Comparison of ENCODE assay signal across 22 cellular contexts in genomic region chr22:50578776-50579310, GRCh38. TPM values are rescaled to one million over a fixed set of nuclear protein-coding genes. Genes with fewer than 3 reads are reported as not detected.
DNase-seq lines count a peak whose midpoint lies in the region; ATAC-seq and TF ChIP-seq lines count a peak whose summit lies in the region.
"Had no signal": no experiment of that assay in that cellular context is flagged by ENCODE, and none has a peak within 500 bp of the region (broad histone marks: within the 10 kb centered on the region; RNA-seq: fewer than 3 reads in every experiment).

No MANE protein-coding gene starts in this region.

- TF ChIP-seq CTCF in coronary artery (IDR thresholded peaks at IDR 0.05) = no peak

- DNase-seq in Right ventricle myocardium superior = peak; percentile 37
- no peak for DNase-seq in left cardiac atrium
- DNase-seq in coronary artery (ENCODE audit: low spot score) = no peak
- DNase-seq in medulla oblongata (ENCODE audit: extremely low spot score) = peak; percentile 49
- peak in 2 of 49 donors; percentile 9 to 23 for DNase-seq in substantia nigra (lab: John Stamatoyannopoulos, UW)
- DNase-seq in activated T-cell treated with anti-CD3 and anti-CD28 coated beads, Interleukin-2, amount 50 U/mL, for 1 hour = no peak
- DNase-seq: activated CD4-positive, CD25-positive, alpha-beta regulatory T cell treated with anti-CD3 and anti-CD28 coated beads, Interleukin-2, amount 50 U/mL, for 72 hours; activated naive CD8-positive, alpha-beta T cell treated with anti-CD3 and anti-CD28 coated beads, Interleukin-2, amount 10 ng/mL, durations not matched to agents 7 days and 5 days; NCI-H1436 treated with DMSO at 0.1 percent for 48 hours; NCI-H526 treated with DMSO at 0.1 percent for 48 hours; stimulated activated CD4-positive, alpha-beta T cell treated with anti-CD3 and anti-CD28 coated beads, Interleukin-4, amount 100 ng/mL, for 1 hour; stimulated activated naive CD8-positive, alpha-beta T cell treated with anti-CD3 and anti-CD28 coated beads, Interleukin-15, amount 100 ng/mL, for 72 hours; SW 1271 had no signal

- intact Hi-C loops in Right ventricle myocardium superior (cut with DNase I) = loop anchor here (5.0 kb wide), 1 partner anchor 43 kb away; no protein-coding TSS in a partner anchor
- intact Hi-C loops in left cardiac atrium (cut with DNase I) = no loop called here

- H3K27ac ChIP-seq in coronary artery (no peak overlapping the region), substantia nigra (ENCODE audit: low read depth, low read length, poor library complexity, severe bottlenecking) (peak overlapping the region; percentile 59)
- H3K27ac ChIP-seq: A549; BLaER1 treated with 17β-estradiol and CSF1 and Interleukin-3, amounts not matched to agents 10 nM and 100 nM; vagina had no signal

- ATAC-seq in Right ventricle myocardium superior (ENCODE audit: poor library complexity) (no peak), left cardiac atrium (no peak), GM21360 (IDR thresholded peaks at IDR 0.05; ENCODE audit: unreplicated experiment) (no peak), HG02840 (IDR thresholded peaks at IDR 0.05; ENCODE audit: low FRiP score, unreplicated experiment) (no peak)
- ATAC-seq: A549; K562; natural killer cell treated with Interleukin-12 subunit alpha and Interleukin-12 subunit beta and Interleukin-15 and Interleukin-18, amount 100 ng/mL, for 72 hours; stimulated activated naive CD8-positive, alpha-beta T cell treated with anti-CD3 and anti-CD28 coated beads, Interleukin-15, amount 100 ng/mL, for 72 hours had no signal

- H3K4me3 ChIP-seq in coronary artery = peak overlapping the region; percentile 46
- H3K4me3 ChIP-seq: A549; BLaER1 treated with 17β-estradiol and CSF1 and Interleukin-3, amounts not matched to agents 10 nM and 100 nM; K562; smooth muscle cell; vagina had no signal

RNA-seq across cellular contexts. Expression of gene CPT1B, which starts 0.6 kb away (rescaled TPM):
- 402 TPM for total RNA-seq in Right ventricle myocardium superior
- total RNA-seq in left cardiac atrium = 100 to 1,000 TPM; 201 to 269 TPM

RNA-seq across cellular contexts. Expression of gene CHKB, which starts 3.8 kb away (rescaled TPM):
- total RNA-seq in Right ventricle myocardium superior = 36.0 TPM
- total RNA-seq in left cardiac atrium = 10 to 100 TPM; 31.6 to 35.3 TPM

RNA-seq across cellular contexts. Expression of gene SYCE3, which starts 16.1 kb away (rescaled TPM):
- not detected for total RNA-seq in Right ventricle myocardium superior
- not detected for total RNA-seq in left cardiac atrium
- total RNA-seq: K562; natural killer cell treated with Interleukin-12 subunit alpha and Interleukin-12 subunit beta and Interleukin-15 and Interleukin-18, amount 100 ng/mL, for 72 hours; posterior vena cava; smooth muscle cell; vagina had no signal

RNA-seq across cellular contexts. Expression of gene MAPK8IP2, which starts 21.8 kb away (rescaled TPM):
- 0.62 TPM for total RNA-seq in Right ventricle myocardium superior
- total RNA-seq in left cardiac atrium = 1 to 10 TPM in 1 of 2 donors, under 1 TPM in 1; 0.42 to 1.1 TPM

RNA-seq across cellular contexts. Expression of gene KLHDC7B, which starts 33.1 kb away (rescaled TPM):
- total RNA-seq in Right ventricle myocardium superior (not detected), left cardiac atrium (under 1 TPM in 1 of 2 donors, not detected in 1; 0.15 TPM)

Comparison
In these comparisons a context has a peak if more than half of its experiments do, and no peak if none do; other contexts are left out.
1. DNase-seq: peak in Right ventricle myocardium superior (single experiment) and medulla oblongata (single experiment); none in left cardiac atrium (single experiment), coronary artery (single experiment) and activated T-cell treated with anti-CD3 and anti-CD28 coated beads, Interleukin-2, amount 50 U/mL, for 1 hour (single experiment).